In genomic region chr7:64889686-64890162, GRCh38 we compare ENCODE assay signal across 11 cellular contexts. TPM values are rescaled to one million over a fixed set of nuclear protein-coding genes. Genes with fewer than 3 reads are reported as not detected.
A peak's percentile ranks its signal among the peaks of the same experiment; 100 is the strongest.
DNase-seq lines count a peak whose midpoint lies in the region; ATAC-seq and TF ChIP-seq lines count a peak whose summit lies in the region.
"Had no signal": no experiment of that assay in that cellular context is flagged by ENCODE, and none has a peak within 500 bp of the region (broad histone marks: within the 10 kb centered on the region; RNA-seq: fewer than 3 reads in every experiment).

No MANE protein-coding gene starts in this region.

- no peak for TF ChIP-seq EP300 in upper lobe of left lung (IDR thresholded peaks at IDR 0.05)

- H2AFZ ChIP-seq in mammary epithelial cell (ENCODE audit: low read depth, low read length): no peak overlapping the region

- intact Hi-C loops in breast epithelium (cut with DNase I; ENCODE audit: low total_unique reads) (no loop called here), mammary epithelial cell (cut with micrococcal nuclease) (no loop called here), colonic mucosa (cut with DNase I) (no loop called here)
- intact Hi-C loops in naive thymus-derived CD4-positive, alpha-beta T cell (cut with micrococcal nuclease): loop anchor here in 1 of 2 donors (2.0 to 5.0 kb wide), 2 partner anchors 13 to 97 kb away; partner anchors contain the start of genes ZNF138 and ZNF273

- BruUV-seq in mammary epithelial cell (replicated peaks; lab: Mats Ljungman, UMichigan): no TSS peak

- H3K27ac Mint-ChIP-seq in naive thymus-derived CD4-positive, alpha-beta T cell: no peak overlapping the region

- H3K79me2 ChIP-seq in mammary epithelial cell (ENCODE audit: insufficient read depth, low read length): no peaks in the 10 kb centered on the region

- peaks cover 0 to 8% (median 0%) of the 10 kb centered on the region in 11 donors for H3K9me3 Mint-ChIP-seq in naive thymus-derived CD4-positive, alpha-beta T cell

- H3K27ac ChIP-seq in breast epithelium: no peak overlapping the region
- no peak overlapping the region for H3K27ac ChIP-seq in mammary epithelial cell (ENCODE audit: insufficient read depth, low read depth, low read length)
- no peak overlapping the region for H3K27ac ChIP-seq in colonic mucosa
- H3K27ac ChIP-seq in naive thymus-derived CD4-positive, alpha-beta T cell (ENCODE audit: low read depth, low read length): no peak overlapping the region
- no peak overlapping the region for H3K27ac ChIP-seq in upper lobe of left lung

- H3K36me3 Mint-ChIP-seq in naive thymus-derived CD4-positive, alpha-beta T cell: peaks cover 0 to 5% (median 0%) of the 10 kb centered on the region in 5 donors

- DNase-seq in breast epithelium (ENCODE audit: low spot score in 2 of 2): no peak
- DNase-seq in mammary epithelial cell: no peak
- peak; percentile 14 for DNase-seq in colonic mucosa
- no peak for DNase-seq in naive thymus-derived CD4-positive, alpha-beta T cell
- DNase-seq in upper lobe of left lung: no peak
- DNase-seq in T-helper 9 cell: no peak
- DNase-seq: cerebellar nuclear complex, NCI-H1092 had no signal

- H3K4me1 ChIP-seq in breast epithelium (no peaks in the 10 kb centered on the region), mammary epithelial cell (ENCODE audit: insufficient read depth, low read length) (no peaks in the 10 kb centered on the region), colonic mucosa (no peaks in the 10 kb centered on the region), upper lobe of left lung (peaks cover 18 to 22% (median 20%) of the 10 kb centered on the region in 4 donors)
- H3K4me1 ChIP-seq in naive thymus-derived CD4-positive, alpha-beta T cell (ENCODE audit: control insufficient read depth in 2 of 2, insufficient read depth in 2 of 2, low read length in 2 of 2): peaks cover 0 to 10% of the 10 kb centered on the region in 2 donors

- H3K4me1 Mint-ChIP-seq in naive thymus-derived CD4-positive, alpha-beta T cell: peaks cover 11 to 17% (median 11%) of the 10 kb centered on the region in 7 donors

- dilution Hi-C loops in mammary epithelial cell (cut with HindIII; ENCODE audit: low sequenced_read_pairs): no loop called here

- H3K36me3 ChIP-seq in breast epithelium (no peaks in the 10 kb centered on the region), mammary epithelial cell (ENCODE audit: insufficient read depth, low read length) (no peaks in the 10 kb centered on the region), colonic mucosa (no peaks in the 10 kb centered on the region), upper lobe of left lung (no peaks in the 10 kb centered on the region)
- no peaks in the 10 kb centered on the region for H3K36me3 ChIP-seq in naive thymus-derived CD4-positive, alpha-beta T cell (ENCODE audit: control insufficient read depth in 2 of 3, insufficient read depth in 3 of 3, low read length in 3 of 3)

- no peaks in the 10 kb centered on the region for H3K27me3 ChIP-seq in breast epithelium
- no peaks in the 10 kb centered on the region for H3K27me3 ChIP-seq in mammary epithelial cell (ENCODE audit: insufficient read depth, low read length)
- no peaks in the 10 kb centered on the region for H3K27me3 ChIP-seq in colonic mucosa
- H3K27me3 ChIP-seq in naive thymus-derived CD4-positive, alpha-beta T cell (ENCODE audit: control insufficient read depth in 2 of 2, insufficient read depth in 2 of 2, low read length in 2 of 2): peaks cover 0 to 7% of the 10 kb centered on the region in 2 donors
- peaks cover 0 to 4% (median 0%) of the 10 kb centered on the region in 4 donors for H3K27me3 ChIP-seq in upper lobe of left lung

- CTCF ChIA-PET in mammary epithelial cell (lab: Charles Lee; ENCODE audit: low non-redundant PET): no interaction called here
- CTCF ChIA-PET in naive thymus-derived CD4-positive, alpha-beta T cell (lab: Charles Lee): no interaction called here

- H3K9me3 ChIP-seq in breast epithelium (no peaks in the 10 kb centered on the region), mammary epithelial cell (replicated peaks; ENCODE audit: insufficient read depth, low read length) (no peaks in the 10 kb centered on the region), colonic mucosa (no peaks in the 10 kb centered on the region), upper lobe of left lung (no peaks in the 10 kb centered on the region)
- no peaks in the 10 kb centered on the region for H3K9me3 ChIP-seq in naive thymus-derived CD4-positive, alpha-beta T cell (ENCODE audit: control insufficient read depth in 2 of 3, low read length in 3 of 3)

- TF ChIP-seq POLR2A in breast epithelium (IDR thresholded peaks at IDR 0.05) (no peak), upper lobe of left lung (IDR thresholded peaks at IDR 0.05) (no peak)

- H3K27me3 Mint-ChIP-seq in naive thymus-derived CD4-positive, alpha-beta T cell: peaks cover 42 to 55% (median 43%) of the 10 kb centered on the region in 5 donors

- in situ Hi-C loops in mammary epithelial cell (cut with MboI; ENCODE audit: low sequenced_read_pairs in 2 of 2): no loop called here

- POLR2A ChIA-PET in naive thymus-derived CD4-positive, alpha-beta T cell (lab: Charles Lee): no interaction called here

- H3K9ac ChIP-seq in mammary epithelial cell (ENCODE audit: insufficient read depth, low read length): no peak overlapping the region
- H3K9ac ChIP-seq in colonic mucosa (ENCODE audit: low read depth in 2 of 2, low read length in 2 of 2): peak overlapping the region; percentile 68 to 81

- H3K4me3 ChIP-seq in breast epithelium (peak overlapping the region; percentile 44 to 72 (median 52)), mammary epithelial cell (replicated peaks in 1 of 3; ENCODE audit: insufficient read depth in 1 of 3, low read depth in 2 of 3, low read length in 3 of 3) (no peak overlapping the region), colonic mucosa (peak overlapping the region; percentile 63), upper lobe of left lung (peak overlapping the region in 3 of 4 donors; percentile 55 to 62 (median 58))
- H3K4me3 ChIP-seq in naive thymus-derived CD4-positive, alpha-beta T cell (ENCODE audit: low read length): no peak overlapping the region
- H3K4me3 ChIP-seq: GM12878 had no signal

- H4K20me1 ChIP-seq in mammary epithelial cell (ENCODE audit: insufficient read depth, low read length): no peaks in the 10 kb centered on the region

- no peak for TF ChIP-seq CTCF in breast epithelium (IDR thresholded peaks at IDR 0.05)
- no peak for TF ChIP-seq CTCF in mammary epithelial cell (conservative IDR thresholded peaks at IDR 0.05 in 1 of 2, IDR thresholded peaks at IDR 0.05 in 1 of 2; ENCODE audit: extremely low read depth in 1 of 2, insufficient read depth in 1 of 2, low read depth in 1 of 2, low read length in 2 of 2)
- no peak for TF ChIP-seq CTCF in colonic mucosa (IDR thresholded peaks at IDR 0.05)
- no peak for TF ChIP-seq CTCF in upper lobe of left lung (IDR thresholded peaks at IDR 0.05)

- WGBS in mammary epithelial cell (ENCODE audit: low coverage, missing lambda C conversion rate): 83% methylated on average over 6 of the region's 18 CpGs
- 33 to 34% methylated on average over 1 to 16 of the region's 18 CpGs for WGBS in upper lobe of left lung, 2 donors

- no peak overlapping the region for H3K4me2 ChIP-seq in mammary epithelial cell (ENCODE audit: insufficient read depth, low read depth, low read length)

- H3K4me3 Mint-ChIP-seq in naive thymus-derived CD4-positive, alpha-beta T cell: peak overlapping the region in 7 of 10 donors; percentile 17 to 93 (median 45)

- no peak for ATAC-seq in naive thymus-derived CD4-positive, alpha-beta T cell
- ATAC-seq in upper lobe of left lung (ENCODE audit: low FRiP score in 2 of 2) (no peak), GM19328 (IDR thresholded peaks at IDR 0.05; ENCODE audit: unreplicated experiment) (no peak), HG02588 (IDR thresholded peaks at IDR 0.05; ENCODE audit: unreplicated experiment) (no peak)
- ATAC-seq: GM12878 had no signal

RNA-seq across cellular contexts. Expression of gene ZNF273, which starts 13.3 kb away (rescaled TPM):
- 10 to 100 TPM in 2 of 3 donors, 1 to 10 TPM in 1; 6.9 to 21.7 (median 18.0) TPM for total RNA-seq in breast epithelium
- 1 to 10 TPM; 3.4 to 5.0 TPM for total RNA-seq in mammary epithelial cell
- 1.9 TPM for polyA plus RNA-seq in mammary epithelial cell
- polyA minus RNA-seq in mammary epithelial cell: not detected
- 1 to 10 TPM; 5.0 to 7.1 TPM for total RNA-seq in colonic mucosa
- total RNA-seq in naive thymus-derived CD4-positive, alpha-beta T cell: 10 to 100 TPM in 1 of 5 experiments, 1 to 10 TPM in 4; 3.8 to 10.9 (median 7.5) TPM
- polyA plus RNA-seq in naive thymus-derived CD4-positive, alpha-beta T cell: 1 to 10 TPM; 3.6 to 5.8 TPM
- 10 to 100 TPM in 3 of 6 donors, 1 to 10 TPM in 3; 3.2 to 29.6 (median 7.6) TPM for total RNA-seq in upper lobe of left lung

Comparison
In these comparisons a context has a peak if more than half of its experiments do, and no peak if none do; other contexts are left out.
1. H3K4me3 ChIP-seq: peak in breast epithelium (3 of 3), colonic mucosa (single experiment) and upper lobe of left lung (3 of 4); none in mammary epithelial cell (0 of 3) and naive thymus-derived CD4-positive, alpha-beta T cell (single experiment).